21 cellular contexts compared by ENCODE assay signal in genomic region chr6:128667339-128667858, GRCh38.
DNase-seq lines count a peak whose midpoint lies in the region; ATAC-seq, FAIRE-seq and TF ChIP-seq lines count a peak whose summit lies in the region.
"Had no signal": no experiment of that assay in that cellular context is flagged by ENCODE, and none has a peak within 500 bp of the region (broad histone marks: within the 10 kb centered on the region; RNA-seq: fewer than 3 reads in every experiment).

No MANE protein-coding gene starts in this region.

- H3K9ac ChIP-seq in mammary epithelial cell (ENCODE audit: insufficient read depth, low read length) = no peak overlapping the region
- H3K9ac ChIP-seq in H1 (replicated peaks in 1 of 4; ENCODE audit: extremely low read depth in 1 of 4, low read depth in 3 of 4, low read length in 3 of 4) = no peak overlapping the region

- no peak for TF ChIP-seq EP300 in H1 (IDR thresholded peaks at IDR 0.05; ENCODE audit: borderline replicate concordance in 1 of 2, low read depth in 2 of 2, low read length in 2 of 2)

- H2BK12ac ChIP-seq in H1 (ENCODE audit: low read depth, low read length) = no peak overlapping the region

- 0 out of 2 replicates have a peak overlapping the region, but pooled peaks have one; percentile 13 for H2BK20ac ChIP-seq in H1 (ENCODE audit: low read length)

- H2BK15ac ChIP-seq in H1 (ENCODE audit: low read length) = no peak overlapping the region

- H3K18ac ChIP-seq in H1 (ENCODE audit: extremely low read depth, low read length) = no peak overlapping the region

- H2AFZ ChIP-seq in mammary epithelial cell (ENCODE audit: low read depth, low read length) = peak overlapping the region; percentile 21
- peak overlapping the region; percentile 68; the same call in 1 of the 2 replicates for H2AFZ ChIP-seq in H1 (ENCODE audit: low read length)

- ATAC-seq in HG03432 (IDR thresholded peaks at IDR 0.05; ENCODE audit: unreplicated experiment) = peak; percentile 49
- ATAC-seq in HG02981 (IDR thresholded peaks at IDR 0.05; ENCODE audit: unreplicated experiment) = no peak

- H3K9me3 ChIP-seq in mammary epithelial cell (replicated peaks; ENCODE audit: insufficient read depth, low read length) = no peaks in the 10 kb centered on the region
- H3K9me3 ChIP-seq in breast epithelium = no peaks in the 10 kb centered on the region
- no peaks in the 10 kb centered on the region for H3K9me3 ChIP-seq in H1 (ENCODE audit: insufficient read depth in 2 of 2, low read depth in 1 of 2, low read length in 1 of 2)
- H3K9me3 ChIP-seq in testis = no peaks in the 10 kb centered on the region

- no peak overlapping the region for H2BK5ac ChIP-seq in H1 (ENCODE audit: low read depth, low read length)

- H3K56ac ChIP-seq in H1 (replicated peaks; ENCODE audit: insufficient read length, low read depth, low read length) = no peak overlapping the region

- H4K8ac ChIP-seq in H1 (ENCODE audit: extremely low read depth, insufficient read depth, low read length) = no peak overlapping the region

- DNase-seq in mammary epithelial cell (no peak), breast epithelium (ENCODE audit: low spot score in 2 of 2) (no peak), H1 (ENCODE audit: low read depth in 1 of 2, low spot score in 2 of 2) (no peak), HK-2 (ENCODE audit: unreplicated experiment) (no peak), testis (no peak), KG1 (lab: John Stamatoyannopoulos, UW) (no peak)
- DNase-seq: DMS79, GOT3, Karpas-422, MV-4-11, NCI-H1105 treated with DMSO at 0.1 percent for 48 hours, NCI-H1694, NCI-H2081, NCI-H2171, NCI-H345, NCI-H524 treated with DMSO at 0.1 percent for 48 hours, NCI-H82, SHP77 had no signal

- no peak overlapping the region for H3K27ac ChIP-seq in mammary epithelial cell (ENCODE audit: insufficient read depth, low read depth, low read length)
- no peak overlapping the region for H3K27ac ChIP-seq in breast epithelium
- H3K27ac ChIP-seq in H1 (ENCODE audit: low read depth, low read length) = no peak overlapping the region
- H3K27ac ChIP-seq in testis = no peak overlapping the region

- WGBS in mammary epithelial cell (ENCODE audit: low coverage, missing lambda C conversion rate) = 100% methylated on average over 4 of the region's 4 CpGs
- WGBS in H1 (ENCODE audit: extremely low coverage in 1 of 2, insufficient coverage in 1 of 2, insufficient read length in 1 of 2, insufficient replicate concordance in 2 of 2, low coverage in 1 of 2, low lambda C conversion rate in 2 of 2, missing lambda C conversion rate in 1 of 2), 2 experiments = 91% methylated on average over 4 of the region's 4 CpGs; no CpG with 5 or more reads in 1 of the 2 experiments
- 84 to 90% methylated on average over 4 of the region's 4 CpGs for WGBS in testis, 2 donors

- no peaks in the 10 kb centered on the region for H3K4me1 ChIP-seq in mammary epithelial cell (ENCODE audit: insufficient read depth, low read length)
- H3K4me1 ChIP-seq in breast epithelium = no peaks in the 10 kb centered on the region
- no peaks in the 10 kb centered on the region for H3K4me1 ChIP-seq in H1 (replicated peaks in 1 of 4; ENCODE audit: control insufficient read depth in 3 of 4, insufficient read depth in 4 of 4, low read length in 3 of 4)
- no peaks in the 10 kb centered on the region for H3K4me1 ChIP-seq in testis

- H3K79me2 ChIP-seq in mammary epithelial cell (ENCODE audit: insufficient read depth, low read length) (no peaks in the 10 kb centered on the region), H1 (ENCODE audit: control insufficient read depth in 1 of 2, insufficient read depth in 2 of 2, low read length in 2 of 2) (no peaks in the 10 kb centered on the region)

- in situ Hi-C loops in mammary epithelial cell (cut with MboI; ENCODE audit: low sequenced_read_pairs in 2 of 2) = no loop called here

- no peak for TF ChIP-seq RAD21 in H1 (IDR thresholded peaks at IDR 0.05 in 1 of 2, conservative IDR thresholded peaks at IDR 0.05 in 1 of 2; ENCODE audit: low read depth in 2 of 2, low read length in 2 of 2)

- H3K23me2 ChIP-seq in H1 (ENCODE audit: low read depth, low read length) = no peaks in the 10 kb centered on the region

- no peak overlapping the region for H3K23ac ChIP-seq in H1 (ENCODE audit: insufficient read length)

- no peak overlapping the region for H4K91ac ChIP-seq in H1 (replicated peaks; ENCODE audit: insufficient read length, low read length)

- H3K4me3 ChIP-seq in mammary epithelial cell (replicated peaks in 1 of 3; ENCODE audit: insufficient read depth in 1 of 3, low read depth in 2 of 3, low read length in 3 of 3) (no peak overlapping the region), breast epithelium (no peak overlapping the region), H1 (ENCODE audit: extremely low read depth in 1 of 4, insufficient read depth in 2 of 4, low read depth in 3 of 4, low read length in 4 of 4) (no peak overlapping the region), testis (no peak overlapping the region)

- BruUV-seq in mammary epithelial cell (replicated peaks; lab: Mats Ljungman, UMichigan) = no TSS peak

- H4K20me1 ChIP-seq in mammary epithelial cell (ENCODE audit: insufficient read depth, low read length) (no peaks in the 10 kb centered on the region), H1 (replicated peaks in 1 of 2; ENCODE audit: control insufficient read depth in 1 of 2, insufficient read depth in 2 of 2, low read length in 2 of 2) (no peaks in the 10 kb centered on the region)

- H3K14ac ChIP-seq in H1 (ENCODE audit: insufficient read length) = no peak overlapping the region

- H4K5ac ChIP-seq in H1 (ENCODE audit: insufficient read length, low read depth, low read length) = no peak overlapping the region

- CTCF ChIA-PET in mammary epithelial cell (lab: Charles Lee; ENCODE audit: low non-redundant PET) = no interaction called here
- CTCF ChIA-PET in H1 (lab: Charles Lee; ENCODE audit: partially characterized antibody) = interaction anchor here (1.0 kb wide), 1 partner anchor 15 kb away, joined by 3 read pairs; no protein-coding TSS in a partner anchor

- intact Hi-C loops in mammary epithelial cell (cut with micrococcal nuclease) (no loop called here), breast epithelium (cut with DNase I; ENCODE audit: low total_unique reads) (no loop called here), testis (cut with DNase I; ENCODE audit: low total_unique reads) (no loop called here)

- TF ChIP-seq CTCF in mammary epithelial cell (conservative IDR thresholded peaks at IDR 0.05 in 1 of 2, IDR thresholded peaks at IDR 0.05 in 1 of 2; ENCODE audit: extremely low read depth in 1 of 2, insufficient read depth in 1 of 2, low read depth in 1 of 2, low read length in 2 of 2) (no peak), breast epithelium (IDR thresholded peaks at IDR 0.05) (no peak), H1 (IDR thresholded peaks at IDR 0.05; ENCODE audit: control extremely low read depth in 1 of 3, insufficient read depth in 1 of 3, low read depth in 1 of 3, low read length in 3 of 3) (no peak), testis (IDR thresholded peaks at IDR 0.05) (no peak)

- dilution Hi-C loops in mammary epithelial cell (cut with HindIII; ENCODE audit: low sequenced_read_pairs) = no loop called here

- no peaks in the 10 kb centered on the region for H3K36me3 ChIP-seq in mammary epithelial cell (ENCODE audit: insufficient read depth, low read length)
- H3K36me3 ChIP-seq in breast epithelium = no peaks in the 10 kb centered on the region
- H3K36me3 ChIP-seq in H1 (ENCODE audit: control insufficient read depth in 2 of 4, insufficient read depth in 4 of 4, low read length in 3 of 4) = no peaks in the 10 kb centered on the region
- H3K36me3 ChIP-seq in testis (ENCODE audit: low read depth, missing control alignments) = no peaks in the 10 kb centered on the region

- FAIRE-seq in H1 (lab: Jason Lieb, UNC) = no peak
- FAIRE-seq: HTR-8/SVneo had no signal

- no peaks in the 10 kb centered on the region for H3K79me1 ChIP-seq in H1 (ENCODE audit: low read depth, low read length)

- POLR2A ChIA-PET in H1 (lab: Charles Lee; ENCODE audit: partially characterized antibody) = no interaction called here

- no peaks in the 10 kb centered on the region for H3K27me3 ChIP-seq in mammary epithelial cell (ENCODE audit: insufficient read depth, low read length)
- H3K27me3 ChIP-seq in breast epithelium = no peaks in the 10 kb centered on the region
- H3K27me3 ChIP-seq in H1 (replicated peaks in 1 of 4; ENCODE audit: control insufficient read depth in 3 of 4, extremely low read depth in 1 of 4, insufficient read depth in 3 of 4, low read length in 3 of 4) = no peaks in the 10 kb centered on the region
- no peaks in the 10 kb centered on the region for H3K27me3 ChIP-seq in testis

- H2BK120ac ChIP-seq in H1 (replicated peaks; ENCODE audit: low read depth, low read length) = no peak overlapping the region

- H2AK5ac ChIP-seq in H1 (ENCODE audit: low read depth, low read length) = no peak overlapping the region

- no peak overlapping the region for H3K4ac ChIP-seq in H1 (replicated peaks; ENCODE audit: insufficient read length, low read depth, low read length)

- TF ChIP-seq POLR2A in breast epithelium (IDR thresholded peaks at IDR 0.05) (no peak), H1 (IDR thresholded peaks at IDR 0.05; ENCODE audit: control extremely low read depth in 1 of 2, low read depth in 2 of 2, low read length in 2 of 2) (no peak), testis (IDR thresholded peaks at IDR 0.05) (no peak)

- H3K4me2 ChIP-seq in mammary epithelial cell (ENCODE audit: insufficient read depth, low read depth, low read length) (no peak overlapping the region), H1 (ENCODE audit: insufficient read depth in 1 of 2, low read depth in 2 of 2, low read length in 2 of 2) (no peak overlapping the region)

TF ChIP-seq in H1, 55 proteins besides CTCF, POLR2A, EP300 and RAD21:
- TF ChIP-seq, protein P1, sequence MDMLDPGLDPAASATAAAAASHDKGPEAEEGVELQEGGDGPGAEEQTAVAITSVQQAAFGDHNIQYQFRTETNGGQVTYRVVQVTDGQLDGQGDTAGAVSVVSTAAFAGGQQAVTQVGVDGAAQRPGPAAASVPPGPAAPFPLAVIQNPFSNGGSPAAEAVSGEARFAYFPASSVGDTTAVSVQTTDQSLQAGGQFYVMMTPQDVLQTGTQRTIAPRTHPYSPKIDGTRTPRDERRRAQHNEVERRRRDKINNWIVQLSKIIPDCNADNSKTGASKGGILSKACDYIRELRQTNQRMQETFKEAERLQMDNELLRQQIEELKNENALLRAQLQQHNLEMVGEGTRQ (IDR thresholded peaks at IDR 0.05; ENCODE audit: low read length) = no peak
- no peak for TF ChIP-seq FOSL1 (IDR thresholded peaks at IDR 0.05; ENCODE audit: insufficient read depth, low read depth, low read length)
- TF ChIP-seq KDM1A (IDR thresholded peaks at IDR 0.05; ENCODE audit: borderline replicate concordance, low read length) = no peak
- no peak for TF ChIP-seq CBX5 (IDR thresholded peaks at IDR 0.05; ENCODE audit: low read depth, low read length)
